In genomic region chr4:125359960-125360628, GRCh38 we compare ENCODE assay signal across 1 cellular context.
TF ChIP-seq lines count a peak whose summit lies in the region.

No MANE protein-coding gene starts in this region.

TF ChIP-seq in HEK293, 187 proteins besides CTCF, POLR2A, EP300 and RAD21 (continued from another document and continues in another):
- no peak for TF ChIP-seq ZNF324 (tag by site-specific recombination; IDR thresholded peaks at IDR 0.05)
- TF ChIP-seq ZNF248 (tag by site-specific recombination; IDR thresholded peaks at IDR 0.05): no peak
- TF ChIP-seq ZNF391 (tag by site-specific recombination; IDR thresholded peaks at IDR 0.05; ENCODE audit: borderline replicate concordance, low read depth): no peak
- TF ChIP-seq REPIN1 (tag by site-specific recombination; IDR thresholded peaks at IDR 0.05; ENCODE audit: low read depth): no peak
- TF ChIP-seq ZIC2 (tag by site-specific recombination; IDR thresholded peaks at IDR 0.05): no peak
- no peak for TF ChIP-seq ZNF561 (tag by site-specific recombination; IDR thresholded peaks at IDR 0.05; ENCODE audit: borderline replicate concordance)
- TF ChIP-seq ZNF600 (tag by site-specific recombination; IDR thresholded peaks at IDR 0.05): peak; percentile 48; the same call in 1 of the 2 replicates
- TF ChIP-seq, protein P1, sequence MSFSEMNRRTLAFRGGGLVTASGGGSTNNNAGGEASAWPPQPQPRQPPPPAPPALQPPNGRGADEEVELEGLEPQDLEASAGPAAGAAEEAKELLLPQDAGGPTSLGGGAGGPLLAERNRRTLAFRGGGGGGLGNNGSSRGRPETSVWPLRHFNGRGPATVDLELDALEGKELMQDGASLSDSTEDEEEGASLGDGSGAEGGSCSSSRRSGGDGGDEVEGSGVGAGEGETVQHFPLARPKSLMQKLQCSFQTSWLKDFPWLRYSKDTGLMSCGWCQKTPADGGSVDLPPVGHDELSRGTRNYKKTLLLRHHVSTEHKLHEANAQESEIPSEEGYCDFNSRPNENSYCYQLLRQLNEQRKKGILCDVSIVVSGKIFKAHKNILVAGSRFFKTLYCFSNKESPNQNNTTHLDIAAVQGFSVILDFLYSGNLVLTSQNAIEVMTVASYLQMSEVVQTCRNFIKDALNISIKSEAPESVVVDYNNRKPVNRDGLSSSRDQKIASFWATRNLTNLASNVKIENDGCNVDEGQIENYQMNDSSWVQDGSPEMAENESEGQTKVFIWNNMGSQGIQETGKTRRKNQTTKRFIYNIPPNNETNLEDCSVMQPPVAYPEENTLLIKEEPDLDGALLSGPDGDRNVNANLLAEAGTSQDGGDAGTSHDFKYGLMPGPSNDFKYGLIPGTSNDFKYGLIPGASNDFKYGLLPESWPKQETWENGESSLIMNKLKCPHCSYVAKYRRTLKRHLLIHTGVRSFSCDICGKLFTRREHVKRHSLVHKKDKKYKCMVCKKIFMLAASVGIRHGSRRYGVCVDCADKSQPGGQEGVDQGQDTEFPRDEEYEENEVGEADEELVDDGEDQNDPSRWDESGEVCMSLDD (tag by site-specific recombination; IDR thresholded peaks at IDR 0.05): no peak
- TF ChIP-seq ZBTB8A (tag by site-specific recombination; IDR thresholded peaks at IDR 0.05): no peak
- no peak for TF ChIP-seq KLF17 (tag by site-specific recombination; IDR thresholded peaks at IDR 0.05)
- no peak for TF ChIP-seq ZNF37A (tag by site-specific recombination; IDR thresholded peaks at IDR 0.05)
- TF ChIP-seq ELK4 (IDR thresholded peaks at IDR 0.05; ENCODE audit: borderline replicate concordance, low read depth, low read length): no peak
- TF ChIP-seq ZNF596 (tag by site-specific recombination; IDR thresholded peaks at IDR 0.05): 0 out of 2 replicates have a peak, but pooled peaks have one; percentile 41
- peak; percentile 79 for TF ChIP-seq TRIM28 (IDR thresholded peaks at IDR 0.05; ENCODE audit: borderline replicate concordance, low read length)
- TF ChIP-seq KLF16 (tag by site-specific recombination; IDR thresholded peaks at IDR 0.05): no peak
- TF ChIP-seq ZNF335 (tag by site-specific recombination; conservative IDR thresholded peaks at IDR 0.05): 0 out of 2 replicates have a peak, but pooled peaks have one; percentile 22
- TF ChIP-seq GFI1B (tag by site-specific recombination; IDR thresholded peaks at IDR 0.05): no peak
- TF ChIP-seq ZNF792 (tag by site-specific recombination; IDR thresholded peaks at IDR 0.05): no peak
- TF ChIP-seq, protein P2, sequence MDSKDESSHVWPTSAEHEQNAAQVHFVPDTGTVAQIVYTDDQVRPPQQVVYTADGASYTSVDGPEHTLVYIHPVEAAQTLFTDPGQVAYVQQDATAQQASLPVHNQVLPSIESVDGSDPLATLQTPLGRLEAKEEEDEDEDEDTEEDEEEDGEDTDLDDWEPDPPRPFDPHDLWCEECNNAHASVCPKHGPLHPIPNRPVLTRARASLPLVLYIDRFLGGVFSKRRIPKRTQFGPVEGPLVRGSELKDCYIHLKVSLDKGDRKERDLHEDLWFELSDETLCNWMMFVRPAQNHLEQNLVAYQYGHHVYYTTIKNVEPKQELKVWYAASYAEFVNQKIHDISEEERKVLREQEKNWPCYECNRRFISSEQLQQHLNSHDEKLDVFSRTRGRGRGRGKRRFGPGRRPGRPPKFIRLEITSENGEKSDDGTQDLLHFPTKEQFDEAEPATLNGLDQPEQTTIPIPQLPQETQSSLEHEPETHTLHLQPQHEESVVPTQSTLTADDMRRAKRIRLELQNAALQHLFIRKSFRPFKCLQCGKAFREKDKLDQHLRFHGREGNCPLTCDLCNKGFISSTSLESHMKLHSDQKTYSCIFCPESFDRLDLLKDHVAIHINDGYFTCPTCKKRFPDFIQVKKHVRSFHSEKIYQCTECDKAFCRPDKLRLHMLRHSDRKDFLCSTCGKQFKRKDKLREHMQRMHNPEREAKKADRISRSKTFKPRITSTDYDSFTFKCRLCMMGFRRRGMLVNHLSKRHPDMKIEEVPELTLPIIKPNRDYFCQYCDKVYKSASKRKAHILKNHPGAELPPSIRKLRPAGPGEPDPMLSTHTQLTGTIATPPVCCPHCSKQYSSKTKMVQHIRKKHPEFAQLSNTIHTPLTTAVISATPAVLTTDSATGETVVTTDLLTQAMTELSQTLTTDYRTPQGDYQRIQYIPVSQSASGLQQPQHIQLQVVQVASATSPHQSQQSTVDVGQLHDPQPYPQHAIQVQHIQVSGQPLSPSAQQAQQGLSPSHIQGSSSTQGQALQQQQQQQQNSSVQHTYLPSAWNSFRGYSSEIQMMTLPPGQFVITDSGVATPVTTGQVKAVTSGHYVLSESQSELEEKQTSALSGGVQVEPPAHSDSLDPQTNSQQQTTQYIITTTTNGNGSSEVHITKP (tag by site-specific recombination; IDR thresholded peaks at IDR 0.05): peak; percentile 28; the same call in 1 of the 2 replicates
- no peak for TF ChIP-seq ZNF366 (tag by site-specific recombination; conservative IDR thresholded peaks at IDR 0.05)
- TF ChIP-seq SCRT1 (tag by site-specific recombination; IDR thresholded peaks at IDR 0.05; ENCODE audit: borderline replicate concordance): no peak
- TF ChIP-seq INSM2 (tag by site-specific recombination; IDR thresholded peaks at IDR 0.05): no peak
- no peak for TF ChIP-seq SALL2 (tag by site-specific recombination; IDR thresholded peaks at IDR 0.05; ENCODE audit: borderline replicate concordance)
- no peak for TF ChIP-seq EGR2 (tag by site-specific recombination; IDR thresholded peaks at IDR 0.05; ENCODE audit: low read depth)
- TF ChIP-seq ZNF280C (tag by site-specific recombination; IDR thresholded peaks at IDR 0.05): no peak
- peak; percentile 76 for TF ChIP-seq ZNF843 (tag by site-specific recombination; IDR thresholded peaks at IDR 0.05)
- TF ChIP-seq ZNF518A (tag by site-specific recombination; conservative IDR thresholded peaks at IDR 0.05; ENCODE audit: low read depth): no peak
- TF ChIP-seq ZNF777 (tag by site-specific recombination; IDR thresholded peaks at IDR 0.05; ENCODE audit: borderline replicate concordance): no peak
- TF ChIP-seq ZXDB (tag by site-specific recombination; IDR thresholded peaks at IDR 0.05): peak; percentile 18; the same call in 1 of the 2 replicates
- TF ChIP-seq BCL11A (tag by site-specific recombination; IDR thresholded peaks at IDR 0.05; ENCODE audit: low read depth): no peak
- no peak for TF ChIP-seq ZNF585B (tag by site-specific recombination; IDR thresholded peaks at IDR 0.05)
- TF ChIP-seq GLIS1 (tag by site-specific recombination; IDR thresholded peaks at IDR 0.05): no peak
- no peak for TF ChIP-seq ZNF707 (tag by site-specific recombination; IDR thresholded peaks at IDR 0.05)
- TF ChIP-seq ZNF138 (tag by site-specific recombination; IDR thresholded peaks at IDR 0.05; ENCODE audit: borderline replicate concordance): no peak
- no peak for TF ChIP-seq ZNF350 (tag by site-specific recombination; IDR thresholded peaks at IDR 0.05)
- no peak for TF ChIP-seq ZNF146 (tag by site-specific recombination; IDR thresholded peaks at IDR 0.05)
- no peak for TF ChIP-seq ZNF621 (tag by site-specific recombination; IDR thresholded peaks at IDR 0.05)
- TF ChIP-seq YY2 (tag by site-specific recombination; IDR thresholded peaks at IDR 0.05): no peak
- TF ChIP-seq ZNF302 (tag by site-specific recombination; IDR thresholded peaks at IDR 0.05; ENCODE audit: low read depth): no peak
- TF ChIP-seq, protein P3, sequence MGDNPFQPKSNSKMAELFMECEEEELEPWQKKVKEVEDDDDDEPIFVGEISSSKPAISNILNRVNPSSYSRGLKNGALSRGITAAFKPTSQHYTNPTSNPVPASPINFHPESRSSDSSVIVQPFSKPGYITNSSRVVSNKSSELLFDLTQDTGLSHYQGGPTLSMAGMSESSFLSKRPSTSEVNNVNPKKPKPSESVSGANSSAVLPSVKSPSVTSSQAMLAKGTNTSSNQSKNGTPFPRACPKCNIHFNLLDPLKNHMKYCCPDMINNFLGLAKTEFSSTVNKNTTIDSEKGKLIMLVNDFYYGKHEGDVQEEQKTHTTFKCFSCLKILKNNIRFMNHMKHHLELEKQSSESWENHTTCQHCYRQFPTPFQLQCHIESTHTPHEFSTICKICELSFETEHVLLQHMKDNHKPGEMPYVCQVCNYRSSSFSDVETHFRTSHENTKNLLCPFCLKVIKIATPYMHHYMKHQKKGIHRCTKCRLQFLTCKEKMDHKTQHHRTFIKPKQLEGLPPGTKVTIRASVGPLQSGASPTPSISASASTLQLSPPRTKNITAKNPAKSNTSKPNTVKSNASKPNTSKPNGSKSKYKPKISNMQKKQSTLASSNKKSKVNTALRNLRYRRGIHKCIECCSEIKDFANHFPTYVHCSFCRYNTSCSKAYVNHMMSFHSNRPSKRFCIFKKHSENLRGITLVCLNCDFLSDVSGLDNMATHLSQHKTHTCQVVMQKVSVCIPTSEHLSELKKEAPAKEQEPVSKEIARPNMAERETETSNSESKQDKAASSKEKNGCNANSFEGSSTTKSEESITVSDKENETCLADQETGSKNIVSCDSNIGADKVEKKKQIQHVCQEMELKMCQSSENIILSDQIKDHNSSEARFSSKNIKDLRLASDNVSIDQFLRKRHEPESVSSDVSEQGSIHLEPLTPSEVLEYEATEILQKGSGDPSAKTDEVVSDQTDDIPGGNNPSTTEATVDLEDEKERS (tag by site-specific recombination; IDR thresholded peaks at IDR 0.05): no peak
- TF ChIP-seq YY1 (tag by site-specific recombination; IDR thresholded peaks at IDR 0.05): no peak
- no peak for TF ChIP-seq ZNF664 (tag by site-specific recombination; IDR thresholded peaks at IDR 0.05)
- TF ChIP-seq KLF1 (tag by site-specific recombination; IDR thresholded peaks at IDR 0.05): no peak
